ENCODE assay signal across 14 cellular contexts in the genomic region with DNA sequence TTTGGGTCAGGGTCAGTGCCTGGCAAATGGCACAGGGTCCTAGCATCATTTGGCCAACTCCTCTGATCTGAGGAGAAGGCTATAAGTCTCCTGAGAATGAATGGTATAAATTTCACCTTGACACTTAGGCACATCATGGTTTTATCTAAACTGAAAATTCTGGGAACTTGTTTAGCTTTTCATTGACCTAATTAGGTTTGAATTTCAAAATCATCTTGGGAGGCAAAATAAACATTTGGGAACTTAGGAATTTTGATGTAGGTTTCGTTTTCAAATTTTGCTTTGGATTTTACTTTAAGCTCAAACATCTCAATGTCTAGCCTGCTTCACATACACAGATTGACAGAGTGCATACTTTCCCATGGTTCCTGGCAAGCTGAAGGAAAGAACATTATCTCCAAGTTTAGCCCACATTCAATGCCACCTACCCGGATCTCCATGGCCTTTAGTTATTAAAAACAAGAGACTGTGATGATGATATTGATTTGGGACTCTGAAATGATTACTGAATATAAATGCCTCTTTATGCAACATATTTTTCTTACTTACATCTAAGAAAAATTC.
"Had no signal": no experiment of that assay in that cellular context is flagged by ENCODE, and none has a peak within 500 bp of the region (broad histone marks: within the 10 kb centered on the region; RNA-seq: fewer than 3 reads in every experiment).

No MANE protein-coding gene starts in this region.

- H3K27ac ChIP-seq: brain microvascular endothelial cell, skin epidermis, transverse colon had no signal

- H3K9me3 ChIP-seq: heart right ventricle, transverse colon had no signal

- H3K4me1 ChIP-seq: transverse colon had no signal

- H3K27me3 ChIP-seq: brain microvascular endothelial cell, heart right ventricle, transverse colon had no signal

- ATAC-seq: activated CD4-positive, CD25-positive, alpha-beta regulatory T cell treated with anti-CD3 and anti-CD28 coated beads, Interleukin-2, amount 50 U/mL, for 24 hours; heart right ventricle; left ventricle myocardium superior; stimulated activated effector memory CD8-positive, alpha-beta T cell treated with anti-CD3 and anti-CD28 coated beads, Interleukin-12 subunit alpha, Interleukin-12 subunit beta, amount 100 ng/mL, for 72 hours had no signal

- DNase-seq: amniotic stem cell, brain microvascular endothelial cell, endodermal cell, foreskin melanocyte, heart right ventricle, islet precursor cell, left ventricle myocardium superior, nephron progenitor cell, substantia nigra, T-helper 2 cell, transverse colon had no signal

- H3K4me3 ChIP-seq: heart right ventricle, skin epidermis, transverse colon had no signal

- H3K36me3 ChIP-seq: brain microvascular endothelial cell, transverse colon had no signal
